In the genomic region with DNA sequence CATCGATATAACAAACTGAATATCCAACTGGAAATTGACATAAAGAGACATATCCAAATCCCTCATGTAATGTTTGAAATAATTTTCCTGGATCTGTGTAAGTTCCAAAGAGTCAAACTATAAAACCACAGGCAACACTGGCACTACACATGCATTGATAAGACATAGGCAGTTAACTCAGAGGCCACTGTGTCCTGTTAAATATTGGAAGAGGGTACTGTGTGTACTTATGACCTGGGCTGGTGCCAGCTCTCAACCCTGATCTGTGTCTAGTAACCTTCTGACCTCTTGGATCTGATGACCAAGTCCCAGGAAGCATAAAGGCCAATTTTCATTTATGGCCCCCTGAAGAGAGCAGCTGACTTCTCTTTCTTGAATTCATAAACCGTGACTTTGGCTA, we compare ENCODE assay signal across 36 cellular contexts. TPM values are rescaled to one million over a fixed set of nuclear protein-coding genes. Genes with fewer than 3 reads are reported as not detected.
"Had no signal": no experiment of that assay in that cellular context is flagged by ENCODE, and none has a peak within 500 bp of the region (broad histone marks: within the 10 kb centered on the region; RNA-seq: fewer than 3 reads in every experiment).

No MANE protein-coding gene starts in this region.

- H3K27me3 Mint-ChIP-seq: activated CD4-positive, alpha-beta T cell treated with anti-CD3 and anti-CD28 coated beads for 36 hours; activated CD8-positive, alpha-beta memory T cell treated with anti-CD3 and anti-CD28 coated beads, Interleukin-2, amount 10 ng/mL, durations not matched to agents 7 days and 5 days; activated naive CD8-positive, alpha-beta T cell treated with anti-CD3 and anti-CD28 coated beads for 36 hours; activated T-helper 17 cell treated with anti-CD3 and anti-CD28 coated beads, Interleukin-2, amount 50 U/mL, for 72 hours had no signal

- H3K4me1 Mint-ChIP-seq: activated CD4-positive, alpha-beta memory T cell treated with anti-CD3 and anti-CD28 coated beads, Interleukin-2, amount 10 ng/mL, durations not matched to agents 7 days and 5 days; activated CD4-positive, alpha-beta T cell treated with anti-CD3 and anti-CD28 coated beads for 36 hours; activated CD8-positive, alpha-beta memory T cell treated with anti-CD3 and anti-CD28 coated beads, Interleukin-2, amount 10 ng/mL, durations not matched to agents 7 days and 5 days; activated naive CD8-positive, alpha-beta T cell treated with anti-CD3 and anti-CD28 coated beads for 36 hours; activated T-helper 17 cell treated with anti-CD3 and anti-CD28 coated beads, Interleukin-2, amount 50 U/mL, for 72 hours; WTC11 had no signal

- H3K36me3 ChIP-seq: brain microvascular endothelial cell, MG63 had no signal

- H3K27ac Mint-ChIP-seq: activated CD4-positive, alpha-beta memory T cell treated with anti-CD3 and anti-CD28 coated beads, Interleukin-2, amount 10 ng/mL, durations not matched to agents 7 days and 5 days; activated CD4-positive, alpha-beta T cell treated with anti-CD3 and anti-CD28 coated beads for 36 hours; activated CD8-positive, alpha-beta memory T cell treated with anti-CD3 and anti-CD28 coated beads, Interleukin-2, amount 10 ng/mL, durations not matched to agents 7 days and 5 days; activated naive CD8-positive, alpha-beta T cell treated with anti-CD3 and anti-CD28 coated beads for 36 hours; activated T-helper 17 cell treated with anti-CD3 and anti-CD28 coated beads, Interleukin-2, amount 50 U/mL, for 72 hours; T-helper 2 cell treated with Interferon-gamma antibody and Interleukin-4, amounts not matched to agents 5 μg/mL and 100 μg/mL, for 36 hours; WTC11 had no signal

- DNase-seq: activated CD4-positive, alpha-beta memory T cell treated with anti-CD3 and anti-CD28 coated beads, Interleukin-2, amount 10 ng/mL, durations not matched to agents 7 days and 5 days; activated CD4-positive, alpha-beta T cell treated with anti-CD3 and anti-CD28 coated beads for 36 hours; activated CD8-positive, alpha-beta memory T cell treated with anti-CD3 and anti-CD28 coated beads for 24 hours; activated CD8-positive, alpha-beta memory T cell treated with anti-CD3 and anti-CD28 coated beads, Interleukin-2, amount 10 ng/mL, durations not matched to agents 7 days and 5 days; activated CD8-positive, alpha-beta memory T cell treated with anti-CD3 and anti-CD28 coated beads, Interleukin-2, amount 50 U/mL, for 48 hours; activated effector memory CD4-positive, alpha-beta T cell treated with anti-CD3 and anti-CD28 coated beads, Interleukin-2, amount 50 U/mL, for 16 hours; activated naive CD4-positive, alpha-beta T cell; activated naive CD4-positive, alpha-beta T cell treated with anti-CD3 and anti-CD28 coated beads, Interleukin-2, amount 50 U/mL, for 16 hours; activated naive CD8-positive, alpha-beta T cell treated with anti-CD3 and anti-CD28 coated beads for 36 hours; activated T-cell treated with anti-CD3 and anti-CD28 coated beads, Interleukin-2, amount 50 U/mL, for 48 hours; amniotic stem cell; aorta; brain microvascular endothelial cell; central memory CD4-positive, alpha-beta T cell; Karpas-422; MG63; MV-4-11; NCI-H1092; NCI-H1436 treated with DMSO at 0.1 percent for 48 hours; NCI-H1694 treated with DMSO at 0.1 percent for 48 hours; NCI-H2029; NCI-H2107; NCI-H2171; NCI-H510A; NCI-H526; NCI-H748 treated with DMSO at 0.1 percent for 48 hours; NK-92 treated with Interleukin-12 subunit alpha and Interleukin-12 subunit beta, amount 100 ng/mL, for 24 hours; PC-3; Right ventricle myocardium superior had no signal

- H3K4me3 ChIP-seq: K562, MG63, SK-N-MC had no signal

- H3K4me3 Mint-ChIP-seq: activated CD4-positive, alpha-beta memory T cell treated with anti-CD3 and anti-CD28 coated beads, Interleukin-2, amount 10 ng/mL, durations not matched to agents 7 days and 5 days; activated CD4-positive, alpha-beta T cell treated with anti-CD3 and anti-CD28 coated beads for 36 hours; activated CD8-positive, alpha-beta memory T cell treated with anti-CD3 and anti-CD28 coated beads, Interleukin-2, amount 10 ng/mL, durations not matched to agents 7 days and 5 days; activated naive CD8-positive, alpha-beta T cell treated with anti-CD3 and anti-CD28 coated beads for 36 hours; activated T-helper 17 cell treated with anti-CD3 and anti-CD28 coated beads, Interleukin-2, amount 50 U/mL, for 72 hours; T-helper 2 cell treated with Interferon-gamma antibody and Interleukin-4, amounts not matched to agents 5 μg/mL and 100 μg/mL, for 36 hours; WTC11 had no signal

- ATAC-seq: activated CD4-positive, alpha-beta T cell treated with anti-CD3 and anti-CD28 coated beads for 36 hours; activated CD4-positive, CD25-positive, alpha-beta regulatory T cell treated with anti-CD3 and anti-CD28 coated beads, Interleukin-2, amount 50 U/mL, for 24 hours; activated CD8-positive, alpha-beta memory T cell treated with anti-CD3 and anti-CD28 coated beads, Interleukin-2, amount 10 ng/mL, durations not matched to agents 7 days and 5 days; activated T-helper 17 cell treated with anti-CD3 and anti-CD28 coated beads, Interleukin-2, amount 50 U/mL, for 72 hours; K562; PC-3; WTC11 had no signal

- H3K36me3 Mint-ChIP-seq: activated naive CD8-positive, alpha-beta T cell treated with anti-CD3 and anti-CD28 coated beads for 36 hours; WTC11 had no signal

RNA-seq across cellular contexts. Expression of gene NR1I2, which starts 4.5 kb away (rescaled TPM):
- total RNA-seq: K562; T-helper 1 cell treated with Interleukin-12 subunit alpha and Interleukin-12 subunit beta and Interleukin-4 antibody, amounts not matched to agents 30 ng/mL and 1 ng/mL, for 36 hours had no signal
